In the genomic region with DNA sequence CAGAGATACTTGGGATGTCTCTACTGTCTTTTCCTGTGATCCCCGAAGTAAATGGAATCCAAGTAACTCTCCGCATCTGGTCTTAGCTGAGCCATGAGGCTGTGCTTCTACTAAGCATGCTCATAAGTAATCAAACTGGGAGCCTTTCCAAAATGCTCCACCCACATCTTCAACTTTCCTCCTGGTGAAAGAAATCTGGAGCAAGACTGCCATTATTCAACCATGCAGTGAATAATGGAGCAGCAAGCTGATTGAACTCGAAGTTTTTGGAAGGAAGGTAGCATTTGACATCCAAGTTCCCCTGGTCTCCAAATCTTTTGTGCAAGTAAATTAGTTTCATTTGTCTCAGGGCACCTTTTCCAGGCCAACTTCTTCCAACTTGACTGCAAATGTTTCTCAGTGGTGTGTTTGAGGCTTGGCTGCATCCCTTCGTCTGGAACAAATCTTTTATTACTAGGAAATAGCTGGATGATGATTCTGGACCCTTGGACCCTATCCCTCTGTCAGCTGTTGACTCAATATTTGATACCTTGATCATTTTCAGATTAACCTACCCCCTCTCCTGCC, we compare ENCODE assay signal across 14 cellular contexts. TPM values are rescaled to one million over a fixed set of nuclear protein-coding genes. Genes with fewer than 3 reads are reported as not detected.
DNase-seq lines count a peak whose midpoint lies in the region; ATAC-seq and TF ChIP-seq lines count a peak whose summit lies in the region.
"Had no signal": no experiment of that assay in that cellular context is flagged by ENCODE, and none has a peak within 500 bp of the region (broad histone marks: within the 10 kb centered on the region; RNA-seq: fewer than 3 reads in every experiment).

No MANE protein-coding gene starts in this region.

- H3K4me1 Mint-ChIP-seq in activated naive CD4-positive, alpha-beta T cell treated with anti-CD3 and anti-CD28 coated beads, Interleukin-2, amount 10 ng/mL, durations not matched to agents 7 days and 5 days: no peaks in the 10 kb centered on the region
- H3K4me1 Mint-ChIP-seq: activated CD4-positive, alpha-beta memory T cell treated with anti-CD3 and anti-CD28 coated beads, Interleukin-2, amount 10 ng/mL, durations not matched to agents 7 days and 5 days; activated naive CD8-positive, alpha-beta T cell treated with anti-CD3 and anti-CD28 coated beads, Interleukin-2, amount 50 U/mL, for 24 hours had no signal

- TF ChIP-seq CTCF in cardiac fibroblast (IDR thresholded peaks at IDR 0.05; ENCODE audit: low read depth, low read length) (no peak), smooth muscle cell (IDR thresholded peaks at IDR 0.05; ENCODE audit: borderline replicate concordance, insufficient read depth, poor library complexity, severe bottlenecking) (no peak)

- H3K36me3 Mint-ChIP-seq in activated naive CD4-positive, alpha-beta T cell treated with anti-CD3 and anti-CD28 coated beads, Interleukin-2, amount 50 U/mL, for 72 hours: no peaks in the 10 kb centered on the region
- no peaks in the 10 kb centered on the region for H3K36me3 Mint-ChIP-seq in activated naive CD4-positive, alpha-beta T cell treated with anti-CD3 and anti-CD28 coated beads, Interleukin-2, amount 10 ng/mL, durations not matched to agents 7 days and 5 days

- peak overlapping the region; percentile 14 for H3K4me2 ChIP-seq in smooth muscle cell

- no peak for ATAC-seq in activated naive CD4-positive, alpha-beta T cell treated with anti-CD3 and anti-CD28 coated beads, Interleukin-2, amount 50 U/mL, for 72 hours
- ATAC-seq: activated naive CD8-positive, alpha-beta T cell treated with anti-CD3 and anti-CD28 coated beads, Interleukin-2, amount 50 U/mL, for 24 hours had no signal

- peaks cover 11% of the 10 kb centered on the region for H4K20me1 ChIP-seq in smooth muscle cell (ENCODE audit: low read depth)

- no peaks in the 10 kb centered on the region for H3K4me1 ChIP-seq in smooth muscle cell (ENCODE audit: low read depth)

- CTCF ChIA-PET in activated naive CD4-positive, alpha-beta T cell treated with anti-CD3 and anti-CD28 coated beads, Interleukin-2, amount 10 ng/mL, durations not matched to agents 7 days and 5 days (lab: Charles Lee): no interaction called here

- no peak overlapping the region for H3K9ac ChIP-seq in smooth muscle cell (ENCODE audit: low read depth)

- no peak overlapping the region for H3K4me3 Mint-ChIP-seq in activated naive CD4-positive, alpha-beta T cell treated with anti-CD3 and anti-CD28 coated beads, Interleukin-2, amount 10 ng/mL, durations not matched to agents 7 days and 5 days
- H3K4me3 Mint-ChIP-seq: activated CD4-positive, alpha-beta memory T cell treated with anti-CD3 and anti-CD28 coated beads, Interleukin-2, amount 10 ng/mL, durations not matched to agents 7 days and 5 days; activated naive CD8-positive, alpha-beta T cell treated with anti-CD3 and anti-CD28 coated beads, Interleukin-2, amount 50 U/mL, for 24 hours had no signal

- H3K4me3 ChIP-seq in cardiac fibroblast (replicated peaks in 1 of 2; ENCODE audit: low read depth in 2 of 2, low read length in 2 of 2): no peak overlapping the region
- no peak overlapping the region for H3K4me3 ChIP-seq in smooth muscle cell
- H3K4me3 ChIP-seq: skin epidermis had no signal

- peaks cover 3% of the 10 kb centered on the region for H3K27me3 Mint-ChIP-seq in activated naive CD4-positive, alpha-beta T cell treated with anti-CD3 and anti-CD28 coated beads, Interleukin-2, amount 10 ng/mL, durations not matched to agents 7 days and 5 days

- H3K27ac ChIP-seq in smooth muscle cell (ENCODE audit: low read depth): no peak overlapping the region

- no peaks in the 10 kb centered on the region for H3F3A ChIP-seq in smooth muscle cell (ENCODE audit: low read depth)

- no peaks in the 10 kb centered on the region for H3K79me2 ChIP-seq in smooth muscle cell (ENCODE audit: low read depth)

- H3K9me3 Mint-ChIP-seq in activated naive CD4-positive, alpha-beta T cell treated with anti-CD3 and anti-CD28 coated beads, Interleukin-2, amount 50 U/mL, for 72 hours: no peaks in the 10 kb centered on the region
- no peaks in the 10 kb centered on the region for H3K9me3 Mint-ChIP-seq in activated naive CD4-positive, alpha-beta T cell treated with anti-CD3 and anti-CD28 coated beads, Interleukin-2, amount 10 ng/mL, durations not matched to agents 7 days and 5 days
- H3K9me3 Mint-ChIP-seq: activated CD4-positive, alpha-beta memory T cell treated with anti-CD3 and anti-CD28 coated beads, Interleukin-2, amount 10 ng/mL, durations not matched to agents 7 days and 5 days; activated naive CD8-positive, alpha-beta T cell treated with anti-CD3 and anti-CD28 coated beads, Interleukin-2, amount 50 U/mL, for 24 hours had no signal

- no peaks in the 10 kb centered on the region for H3K36me3 ChIP-seq in smooth muscle cell (ENCODE audit: low read depth)

- H3K27ac Mint-ChIP-seq in activated naive CD4-positive, alpha-beta T cell treated with anti-CD3 and anti-CD28 coated beads, Interleukin-2, amount 50 U/mL, for 72 hours: no peak overlapping the region
- H3K27ac Mint-ChIP-seq in activated naive CD4-positive, alpha-beta T cell treated with anti-CD3 and anti-CD28 coated beads, Interleukin-2, amount 10 ng/mL, durations not matched to agents 7 days and 5 days: no peak overlapping the region
- H3K27ac Mint-ChIP-seq: activated CD4-positive, alpha-beta memory T cell treated with anti-CD3 and anti-CD28 coated beads, Interleukin-2, amount 10 ng/mL, durations not matched to agents 7 days and 5 days; activated naive CD8-positive, alpha-beta T cell treated with anti-CD3 and anti-CD28 coated beads, Interleukin-2, amount 50 U/mL, for 24 hours had no signal

- no peak overlapping the region for H2AFZ ChIP-seq in smooth muscle cell (ENCODE audit: low read depth)

- 92% methylated on average over 4 of the region's 4 CpGs for WGBS in smooth muscle cell (ENCODE audit: low lambda C conversion rate)

- DNase-seq in GM04503 (ENCODE audit: low read depth) (peak; percentile 77), cardiac fibroblast (ENCODE audit: low read depth in 2 of 2) (peak; percentile 66 to 89), kidney glomerular epithelial cell (lab: John Stamatoyannopoulos, UW) (peak; percentile 39), smooth muscle cell (lab: John Stamatoyannopoulos, UW; ENCODE audit: unreplicated experiment) (no peak), kidney tubule cell (ENCODE audit: low spot score) (no peak), SIG-M5 (lab: John Stamatoyannopoulos, UW) (no peak)
- DNase-seq in activated naive CD4-positive, alpha-beta T cell treated with anti-CD3 and anti-CD28 coated beads, Interleukin-2, amount 50 U/mL, for 72 hours (ENCODE audit: low spot score in 2 of 2): no peak
- no peak for DNase-seq in activated naive CD4-positive, alpha-beta T cell treated with anti-CD3 and anti-CD28 coated beads, Interleukin-2, amount 10 ng/mL, durations not matched to agents 7 days and 5 days
- DNase-seq: activated CD4-positive, alpha-beta memory T cell treated with anti-CD3 and anti-CD28 coated beads, Interleukin-2, amount 10 ng/mL, durations not matched to agents 7 days and 5 days; activated naive CD8-positive, alpha-beta T cell treated with anti-CD3 and anti-CD28 coated beads, Interleukin-2, amount 50 U/mL, for 24 hours; mesendoderm; MV-4-11; NCI-H69 had no signal

- no peaks in the 10 kb centered on the region for H3K9me3 ChIP-seq in smooth muscle cell (replicated peaks; ENCODE audit: low read depth)

- no peaks in the 10 kb centered on the region for H3K27me3 ChIP-seq in smooth muscle cell (ENCODE audit: low read depth)

RNA-seq across cellular contexts. Expression of a gene that starts 19.4 kb away (rescaled TPM):
- total RNA-seq in smooth muscle cell: 16.9 and 17.0 TPM in 2 replicates
- 17.2 and 19.0 TPM in 2 replicates for polyA plus RNA-seq in smooth muscle cell
- total RNA-seq in activated naive CD4-positive, alpha-beta T cell treated with anti-CD3 and anti-CD28 coated beads, Interleukin-2, amount 50 U/mL, for 72 hours: under 1 TPM in 1 of 2 donors, not detected in 1; 0.08 TPM
- total RNA-seq: activated CD4-positive, alpha-beta memory T cell treated with anti-CD3 and anti-CD28 coated beads, Interleukin-2, amount 10 ng/mL, durations not matched to agents 7 days and 5 days had no signal

RNA-seq across cellular contexts. Expression of a gene that starts 59.0 kb away (rescaled TPM):
- total RNA-seq in smooth muscle cell: 13.1 and 16.2 TPM in 2 replicates
- 11.0 and 14.8 TPM in 2 replicates for polyA plus RNA-seq in smooth muscle cell
- total RNA-seq in activated naive CD4-positive, alpha-beta T cell treated with anti-CD3 and anti-CD28 coated beads, Interleukin-2, amount 50 U/mL, for 72 hours: 10 to 100 TPM; 25.7 to 34.3 TPM

Comparison
In these comparisons a context has a peak if more than half of its experiments do, and no peak if none do; other contexts are left out.
1. DNase-seq: peak in GM04503 (single experiment), cardiac fibroblast (2 of 2) and kidney glomerular epithelial cell (single experiment); none in smooth muscle cell (single experiment), kidney tubule cell (single experiment), activated naive CD4-positive, alpha-beta T cell treated with anti-CD3 and anti-CD28 coated beads, Interleukin-2, amount 50 U/mL, for 72 hours (0 of 2), SIG-M5 (single experiment) and activated naive CD4-positive, alpha-beta T cell treated with anti-CD3 and anti-CD28 coated beads, Interleukin-2, amount 10 ng/mL, durations not matched to agents 7 days and 5 days (single experiment).
2. RNA of a gene that starts 19.4 kb away (total RNA-seq): 16.9 to 17.0 TPM in smooth muscle cell; 0.08 TPM in activated naive CD4-positive, alpha-beta T cell treated with anti-CD3 and anti-CD28 coated beads, Interleukin-2, amount 50 U/mL, for 72 hours; every median in the first group is over 10 times any median in the second.